Comparison of ENCODE assay signal across 1 cellular context in the genomic region with DNA sequence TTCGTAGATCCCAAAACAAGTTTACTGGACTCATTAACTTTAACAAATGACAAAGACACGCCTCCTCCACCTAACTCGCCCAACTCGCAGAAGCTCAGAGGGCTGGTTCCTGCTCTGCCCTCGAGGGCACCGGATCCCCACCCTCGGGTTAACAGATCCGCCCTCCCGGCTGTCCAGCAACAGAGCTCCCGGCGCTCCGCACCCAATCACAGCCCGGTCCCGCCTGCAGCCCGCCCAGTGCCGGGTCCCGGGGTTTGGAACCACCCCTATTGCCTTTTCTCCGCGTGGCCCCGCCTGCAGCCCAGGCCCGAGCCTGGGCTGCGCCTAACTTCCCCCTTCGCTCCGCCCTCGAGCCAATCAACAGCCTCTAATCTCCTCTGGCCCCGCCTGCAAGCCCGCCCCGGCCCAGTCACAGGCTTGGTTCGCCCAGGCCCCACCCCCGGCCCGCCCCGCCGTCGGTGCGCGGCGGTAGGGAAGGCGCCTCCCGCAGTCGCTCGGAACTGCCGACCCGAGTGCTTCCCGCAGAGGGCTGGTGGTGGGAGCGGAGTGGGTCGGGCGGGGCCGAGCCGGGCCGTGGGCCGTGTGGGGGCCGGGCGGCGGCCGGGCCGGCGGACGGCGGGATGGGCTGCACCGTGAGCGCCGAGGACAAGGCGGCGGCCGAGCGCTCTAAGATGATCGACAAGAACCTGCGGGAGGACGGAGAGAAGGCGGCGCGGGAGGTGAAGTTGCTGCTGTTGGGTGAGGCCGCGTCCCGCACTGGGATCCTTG.
TF ChIP-seq lines count a peak whose summit lies in the region.

TSS of gene GNAI2 (plus strand) at position 489 of the 768 bp plus-strand sequence. CDS start at position 621, 132 bp downstream.

TF ChIP-seq in HepG2, 621 proteins besides CTCF, POLR2A, EP300 and RAD21 (continued from another document and continues in another):
- TF ChIP-seq, protein P1, sequence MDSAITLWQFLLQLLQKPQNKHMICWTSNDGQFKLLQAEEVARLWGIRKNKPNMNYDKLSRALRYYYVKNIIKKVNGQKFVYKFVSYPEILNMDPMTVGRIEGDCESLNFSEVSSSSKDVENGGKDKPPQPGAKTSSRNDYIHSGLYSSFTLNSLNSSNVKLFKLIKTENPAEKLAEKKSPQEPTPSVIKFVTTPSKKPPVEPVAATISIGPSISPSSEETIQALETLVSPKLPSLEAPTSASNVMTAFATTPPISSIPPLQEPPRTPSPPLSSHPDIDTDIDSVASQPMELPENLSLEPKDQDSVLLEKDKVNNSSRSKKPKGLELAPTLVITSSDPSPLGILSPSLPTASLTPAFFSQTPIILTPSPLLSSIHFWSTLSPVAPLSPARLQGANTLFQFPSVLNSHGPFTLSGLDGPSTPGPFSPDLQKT (CRISPR knock-in tag; IDR thresholded peaks at IDR 0.05; ENCODE audit: borderline replicate concordance), result no peak
- TF ChIP-seq ZNF468 (CRISPR knock-in tag; IDR thresholded peaks at IDR 0.05), result no peak
- 0 out of 2 replicates have a peak, but pooled peaks have one; percentile 22 for TF ChIP-seq PRMT3 (CRISPR knock-in tag; IDR thresholded peaks at IDR 0.05; ENCODE audit: borderline replicate concordance, low read depth)
- TF ChIP-seq XRCC5 (optimal IDR thresholded peaks at IDR 0.05; ENCODE audit: low read length), result peak; percentile 53
- TF ChIP-seq SP1 (IDR thresholded peaks at IDR 0.05), result no peak
- TF ChIP-seq SP1 (CRISPR knock-in tag; IDR thresholded peaks at IDR 0.05), result peak; percentile 73
- TF ChIP-seq ZNF407 (CRISPR knock-in tag; IDR thresholded peaks at IDR 0.05; ENCODE audit: not compliant biosample characterization), result no peak
- TF ChIP-seq, protein P2, sequence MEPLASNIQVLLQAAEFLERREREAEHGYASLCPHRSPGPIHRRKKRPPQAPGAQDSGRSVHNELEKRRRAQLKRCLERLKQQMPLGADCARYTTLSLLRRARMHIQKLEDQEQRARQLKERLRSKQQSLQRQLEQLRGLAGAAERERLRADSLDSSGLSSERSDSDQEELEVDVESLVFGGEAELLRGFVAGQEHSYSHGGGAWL (CRISPR knock-in tag; IDR thresholded peaks at IDR 0.05), result no peak
- no peak for TF ChIP-seq ZBTB42 (CRISPR knock-in tag; IDR thresholded peaks at IDR 0.05)
- TF ChIP-seq RELA (CRISPR knock-in tag; IDR thresholded peaks at IDR 0.05), result no peak
- no peak for TF ChIP-seq CC2D1A (CRISPR knock-in tag; IDR thresholded peaks at IDR 0.05)
- TF ChIP-seq KDM4B (CRISPR knock-in tag; IDR thresholded peaks at IDR 0.05), result no peak
- no peak for TF ChIP-seq MBD4 (IDR thresholded peaks at IDR 0.05; ENCODE audit: borderline replicate concordance, low read length)
- no peak for TF ChIP-seq MTF1 (CRISPR knock-in tag; IDR thresholded peaks at IDR 0.05)
- no peak for TF ChIP-seq TCF7 (IDR thresholded peaks at IDR 0.05; ENCODE audit: low read depth)
- TF ChIP-seq ZNF296 (CRISPR knock-in tag; conservative IDR thresholded peaks at IDR 0.05), result no peak
- TF ChIP-seq ZFX (CRISPR knock-in tag; IDR thresholded peaks at IDR 0.05; ENCODE audit: low read depth), result peak; percentile 75
- TF ChIP-seq MEF2D (CRISPR knock-in tag; IDR thresholded peaks at IDR 0.05), result no peak
- TF ChIP-seq CBX5 (CRISPR knock-in tag; IDR thresholded peaks at IDR 0.05; ENCODE audit: borderline replicate concordance), result no peak
- no peak for TF ChIP-seq NKX3-1 (CRISPR knock-in tag; IDR thresholded peaks at IDR 0.05)
- TF ChIP-seq, protein P3, sequence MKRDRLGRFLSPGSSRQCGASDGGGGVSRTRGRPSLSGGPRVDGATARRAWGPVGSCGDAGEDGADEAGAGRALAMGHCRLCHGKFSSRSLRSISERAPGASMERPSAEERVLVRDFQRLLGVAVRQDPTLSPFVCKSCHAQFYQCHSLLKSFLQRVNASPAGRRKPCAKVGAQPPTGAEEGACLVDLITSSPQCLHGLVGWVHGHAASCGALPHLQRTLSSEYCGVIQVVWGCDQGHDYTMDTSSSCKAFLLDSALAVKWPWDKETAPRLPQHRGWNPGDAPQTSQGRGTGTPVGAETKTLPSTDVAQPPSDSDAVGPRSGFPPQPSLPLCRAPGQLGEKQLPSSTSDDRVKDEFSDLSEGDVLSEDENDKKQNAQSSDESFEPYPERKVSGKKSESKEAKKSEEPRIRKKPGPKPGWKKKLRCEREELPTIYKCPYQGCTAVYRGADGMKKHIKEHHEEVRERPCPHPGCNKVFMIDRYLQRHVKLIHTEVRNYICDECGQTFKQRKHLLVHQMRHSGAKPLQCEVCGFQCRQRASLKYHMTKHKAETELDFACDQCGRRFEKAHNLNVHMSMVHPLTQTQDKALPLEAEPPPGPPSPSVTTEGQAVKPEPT (CRISPR knock-in tag; IDR thresholded peaks at IDR 0.05; ENCODE audit: low read depth), result 0 out of 2 replicates have a peak, but pooled peaks have one; percentile 38
- TF ChIP-seq SATB2 (CRISPR knock-in tag; IDR thresholded peaks at IDR 0.05), result no peak
- TF ChIP-seq, protein P4, sequence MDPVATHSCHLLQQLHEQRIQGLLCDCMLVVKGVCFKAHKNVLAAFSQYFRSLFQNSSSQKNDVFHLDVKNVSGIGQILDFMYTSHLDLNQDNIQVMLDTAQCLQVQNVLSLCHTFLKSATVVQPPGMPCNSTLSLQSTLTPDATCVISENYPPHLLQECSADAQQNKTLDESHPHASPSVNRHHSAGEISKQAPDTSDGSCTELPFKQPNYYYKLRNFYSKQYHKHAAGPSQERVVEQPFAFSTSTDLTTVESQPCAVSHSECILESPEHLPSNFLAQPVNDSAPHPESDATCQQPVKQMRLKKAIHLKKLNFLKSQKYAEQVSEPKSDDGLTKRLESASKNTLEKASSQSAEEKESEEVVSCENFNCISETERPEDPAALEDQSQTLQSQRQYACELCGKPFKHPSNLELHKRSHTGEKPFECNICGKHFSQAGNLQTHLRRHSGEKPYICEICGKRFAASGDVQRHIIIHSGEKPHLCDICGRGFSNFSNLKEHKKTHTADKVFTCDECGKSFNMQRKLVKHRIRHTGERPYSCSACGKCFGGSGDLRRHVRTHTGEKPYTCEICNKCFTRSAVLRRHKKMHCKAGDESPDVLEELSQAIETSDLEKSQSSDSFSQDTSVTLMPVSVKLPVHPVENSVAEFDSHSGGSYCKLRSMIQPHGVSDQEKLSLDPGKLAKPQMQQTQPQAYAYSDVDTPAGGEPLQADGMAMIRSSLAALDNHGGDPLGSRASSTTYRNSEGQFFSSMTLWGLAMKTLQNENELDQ (CRISPR knock-in tag; IDR thresholded peaks at IDR 0.05; ENCODE audit: borderline replicate concordance), result no peak
- no peak for TF ChIP-seq ZBTB46 (CRISPR knock-in tag; IDR thresholded peaks at IDR 0.05; ENCODE audit: borderline replicate concordance)
- no peak for TF ChIP-seq SRSF9 (IDR thresholded peaks at IDR 0.05; ENCODE audit: borderline replicate concordance, insufficient read depth, low read depth, low read length, poor library complexity, severe bottlenecking)
- TF ChIP-seq SETDB1 (CRISPR knock-in tag; IDR thresholded peaks at IDR 0.05; ENCODE audit: borderline replicate concordance), result no peak
- no peak for TF ChIP-seq XBP1 (CRISPR knock-in tag; IDR thresholded peaks at IDR 0.05)
- no peak for TF ChIP-seq HOMEZ (CRISPR knock-in tag; IDR thresholded peaks at IDR 0.05; ENCODE audit: low read depth)
- no peak for TF ChIP-seq ZC3H13 (CRISPR knock-in tag; IDR thresholded peaks at IDR 0.05)
- TF ChIP-seq ZNF879 (CRISPR knock-in tag; IDR thresholded peaks at IDR 0.05), result no peak
- no peak; the same call in 1 of the 2 replicates for TF ChIP-seq ZNF709 (CRISPR knock-in tag; IDR thresholded peaks at IDR 0.05)
- no peak for TF ChIP-seq ZNF546 (CRISPR knock-in tag; conservative IDR thresholded peaks at IDR 0.05)
- 0 out of 2 replicates have a peak, but pooled peaks have one; percentile 47 for TF ChIP-seq HOXD1 (CRISPR knock-in tag; IDR thresholded peaks at IDR 0.05)
- no peak for TF ChIP-seq SSRP1 (CRISPR knock-in tag; IDR thresholded peaks at IDR 0.05)
- TF ChIP-seq HNF4A (CRISPR knock-in tag; IDR thresholded peaks at IDR 0.05), result no peak
